In genomic region chr1:55337801-55338447, GRCh38 we compare ENCODE assay signal across 9 cellular contexts.
DNase-seq lines count a peak whose midpoint lies in the region; ATAC-seq and TF ChIP-seq lines count a peak whose summit lies in the region.
"Had no signal": no experiment of that assay in that cellular context is flagged by ENCODE, and none has a peak within 500 bp of the region (broad histone marks: within the 10 kb centered on the region; RNA-seq: fewer than 3 reads in every experiment).

No MANE protein-coding gene starts in this region.

- H3K4me1 ChIP-seq in aorta (ENCODE audit: control insufficient read depth in 1 of 2, insufficient read depth in 2 of 2, low read length in 2 of 2) (no peaks in the 10 kb centered on the region), uterus (no peaks in the 10 kb centered on the region)
- H3K4me1 ChIP-seq: adrenal gland had no signal

- H3K27ac ChIP-seq in aorta (ENCODE audit: low read depth in 1 of 2, low read length in 2 of 2) (no peak overlapping the region), uterus (no peak overlapping the region)
- H3K27ac ChIP-seq: adrenal gland had no signal

- whole genome bisulfite sequencing in aorta, 2 donors, result 53 to 67% methylated on average over 5 of the region's 5 CpGs

- H3K27me3 ChIP-seq in aorta (ENCODE audit: control insufficient read depth in 1 of 2, insufficient read depth in 2 of 2, low read length in 1 of 2) (no peaks in the 10 kb centered on the region), uterus (no peaks in the 10 kb centered on the region)
- H3K27me3 ChIP-seq: adrenal gland had no signal

- peak; percentile 13 for DNase-seq in activated CD4-positive, alpha-beta T cell treated with anti-CD3 and anti-CD28 coated beads for 48 hours
- no peak for DNase-seq in activated CD4-positive, alpha-beta T cell treated with anti-CD3 and anti-CD28 coated beads for 4 hours
- DNase-seq in NCI-H146 treated with DMSO at 0.1 percent for 48 hours (lab: John Stamatoyannopoulos, UW; ENCODE audit: unreplicated experiment) (peak; percentile 19), iris pigment epithelial cell (ENCODE audit: low read depth) (peak; percentile 79), aorta (no peak), uterus (no peak)

- H3K4me3 ChIP-seq in WI38 (ENCODE audit: low read depth, low read length), result no peak overlapping the region
- no peak overlapping the region for H3K4me3 ChIP-seq in aorta (ENCODE audit: low read length in 2 of 2)
- no peak overlapping the region for H3K4me3 ChIP-seq in uterus
- H3K4me3 ChIP-seq: adrenal gland had no signal

- TF ChIP-seq POLR2A in uterus (IDR thresholded peaks at IDR 0.05), result no peak

- ATAC-seq in GM21786 (IDR thresholded peaks at IDR 0.05; ENCODE audit: unreplicated experiment), result peak; percentile 56
- ATAC-seq in aorta (ENCODE audit: low FRiP score), result no peak

- no peaks in the 10 kb centered on the region for H3K36me3 ChIP-seq in aorta (ENCODE audit: control insufficient read depth in 1 of 2, insufficient read depth in 2 of 2, low read length in 1 of 2)
- H3K36me3 ChIP-seq in uterus, result no peaks in the 10 kb centered on the region
- H3K36me3 ChIP-seq: adrenal gland had no signal

- intact Hi-C loops in aorta (cut with DNase I), result no loop called here
- intact Hi-C loops in uterus (cut with DNase I; ENCODE audit: low total_unique reads), result no loop called here

- TF ChIP-seq CTCF in WI38 (IDR thresholded peaks at IDR 0.05; ENCODE audit: low read depth, low read length) (peak; percentile 50; the same call in 1 of the 2 replicates), uterus (IDR thresholded peaks at IDR 0.05) (no peak)

- H3K9me3 ChIP-seq in aorta (ENCODE audit: control insufficient read depth, low read length) (peaks cover 4% of the 10 kb centered on the region), uterus (no peaks in the 10 kb centered on the region)
- H3K9me3 ChIP-seq: adrenal gland had no signal

Comparison
In these comparisons a context has a peak if more than half of its experiments do, and no peak if none do; other contexts are left out.
1. DNase-seq: peak in activated CD4-positive, alpha-beta T cell treated with anti-CD3 and anti-CD28 coated beads for 48 hours (single experiment), NCI-H146 treated with DMSO at 0.1 percent for 48 hours (single experiment) and iris pigment epithelial cell (single experiment); none in activated CD4-positive, alpha-beta T cell treated with anti-CD3 and anti-CD28 coated beads for 4 hours (0 of 2), aorta (0 of 2) and uterus (0 of 2).